ENCODE assay signal across 8 cellular contexts in genomic region chr6:26126394-26127221, GRCh38. TPM values are rescaled to one million over a fixed set of nuclear protein-coding genes. Genes with fewer than 3 reads are reported as not detected.
DNase-seq lines count a peak whose midpoint lies in the region; ATAC-seq and TF ChIP-seq lines count a peak whose summit lies in the region.

No MANE protein-coding gene starts in this region.

- no peak overlapping the region for H2AFZ ChIP-seq in GM23338
- H2AFZ ChIP-seq in fibroblast of lung (ENCODE audit: low read length), result no peak overlapping the region

- H3K4me3 Mint-ChIP-seq in GM23338, result peak overlapping the region; percentile 100

- intact Hi-C loops in sigmoid colon (cut with DNase I), result loop anchor here (1.0 to 10.0 kb wide), 2 partner anchors 29 to 1008 kb away; a partner anchor contains a TSS

- H3K27me3 Mint-ChIP-seq in GM23338 (ENCODE audit: insufficient read depth, low read depth, poor library complexity), result peaks cover 32% of the 10 kb centered on the region

- TF ChIP-seq POLR2A in sigmoid colon (IDR thresholded peaks at IDR 0.05), result no peak

- H3K4me1 Mint-ChIP-seq in GM23338, result peaks cover 19% of the 10 kb centered on the region; the same call in 2 of the 3 replicates

- DNase-seq in GM23338 (ENCODE audit: low spot score), result peak; percentile 43
- no peak for DNase-seq in RWPE2 (ENCODE audit: low spot score)
- peak; percentile 42 to 55 for DNase-seq in fibroblast of lung (ENCODE audit: low read depth in 2 of 2)
- no peak for DNase-seq in sigmoid colon
- no peak for DNase-seq in GM10266 (ENCODE audit: extremely low spot score)
- DNase-seq in NCI-H2227 treated with DMSO at 0.1 percent for 48 hours (lab: John Stamatoyannopoulos, UW), result no peak

- no peaks in the 10 kb centered on the region for H3K27me3 ChIP-seq in GM23338 (ENCODE audit: insufficient read depth)
- no peaks in the 10 kb centered on the region for H3K27me3 ChIP-seq in RWPE2 (ENCODE audit: insufficient read depth, poor library complexity, severe bottlenecking)
- no peaks in the 10 kb centered on the region for H3K27me3 ChIP-seq in fibroblast of lung (ENCODE audit: control insufficient read depth, insufficient read depth, low read length)
- no peaks in the 10 kb centered on the region for H3K27me3 ChIP-seq in sigmoid colon

- H3K4me3 ChIP-seq in GM23338, result peak overlapping the region; percentile 94
- peak overlapping the region; percentile 70 for H3K4me3 ChIP-seq in RWPE2 (ENCODE audit: severe bottlenecking)
- peak overlapping the region; percentile 94 to 100 (median 98) for H3K4me3 ChIP-seq in fibroblast of lung (replicated peaks in 1 of 4; ENCODE audit: control extremely low read depth in 1 of 4, insufficient read depth in 1 of 4, low read depth in 3 of 4, low read length in 4 of 4)
- peak overlapping the region; percentile 80 to 94 (median 90) for H3K4me3 ChIP-seq in sigmoid colon

- H3K9me3 Mint-ChIP-seq in GM23338, result peaks cover 16% of the 10 kb centered on the region

- H3K4me1 ChIP-seq in GM23338 (ENCODE audit: insufficient read depth), result no peaks in the 10 kb centered on the region
- H3K4me1 ChIP-seq in RWPE2 (ENCODE audit: insufficient read depth, poor library complexity, severe bottlenecking), result peaks cover 19% of the 10 kb centered on the region
- H3K4me1 ChIP-seq in fibroblast of lung (ENCODE audit: control insufficient read depth, extremely low read depth, insufficient read depth, low read length), result no peaks in the 10 kb centered on the region
- peaks cover 0 to 43% (median 34%) of the 10 kb centered on the region in 4 donors for H3K4me1 ChIP-seq in sigmoid colon

- H3K9me2 ChIP-seq in GM23338 (ENCODE audit: insufficient read depth), result no peaks in the 10 kb centered on the region

- peaks cover 71% of the 10 kb centered on the region for H3K79me2 ChIP-seq in GM23338 (replicated peaks; ENCODE audit: insufficient read depth)
- H3K79me2 ChIP-seq in fibroblast of lung (ENCODE audit: control insufficient read depth, insufficient read depth, low read length), result peaks cover 38% of the 10 kb centered on the region

- H4K20me1 ChIP-seq in GM23338 (replicated peaks; ENCODE audit: insufficient read depth) (peaks cover 11% of the 10 kb centered on the region; the same call in 1 of the 2 replicates), fibroblast of lung (ENCODE audit: control insufficient read depth, extremely low read depth, insufficient read depth, low read length) (peaks cover 2% of the 10 kb centered on the region)

- H3K27ac Mint-ChIP-seq in GM23338, result peak overlapping the region; percentile 100

- TF ChIP-seq EP300 in sigmoid colon (IDR thresholded peaks at IDR 0.05), result no peak

- peaks cover 51% of the 10 kb centered on the region for H3K36me3 Mint-ChIP-seq in GM23338 (ENCODE audit: low read depth)

- peak overlapping the region; percentile 87 for H3K4me2 ChIP-seq in GM23338
- peak overlapping the region; percentile 94 for H3K4me2 ChIP-seq in fibroblast of lung (ENCODE audit: extremely low read depth, insufficient read depth, low read length)

- WGBS in sigmoid colon, 2 donors, result 4 to 5% methylated on average over 8 of the region's 8 CpGs

- H3K27ac ChIP-seq in GM23338 (ENCODE audit: low read depth) (peak overlapping the region; percentile 88; the same call in 1 of the 2 replicates), RWPE2 (ENCODE audit: poor library complexity, severe bottlenecking) (peak overlapping the region; percentile 92), fibroblast of lung (ENCODE audit: insufficient read depth, low read length) (peak overlapping the region; percentile 95), sigmoid colon (peak overlapping the region; percentile 96 to 99 (median 98))

- no peaks in the 10 kb centered on the region for H3K9me3 ChIP-seq in RWPE2 (ENCODE audit: severe bottlenecking)
- H3K9me3 ChIP-seq in fibroblast of lung (ENCODE audit: control insufficient read depth, insufficient read depth, low read depth, low read length), result no peaks in the 10 kb centered on the region
- no peaks in the 10 kb centered on the region for H3K9me3 ChIP-seq in sigmoid colon

- H3K9ac ChIP-seq in fibroblast of lung (ENCODE audit: insufficient read depth, low read length), result peak overlapping the region; percentile 92

- TF ChIP-seq CTCF in GM23338 (conservative IDR thresholded peaks at IDR 0.05; ENCODE audit: low read depth in 2 of 2) (no peak), RWPE2 (IDR thresholded peaks at IDR 0.05; ENCODE audit: poor library complexity, severe bottlenecking) (no peak), fibroblast of lung (conservative IDR thresholded peaks at IDR 0.05 in 1 of 2, IDR thresholded peaks at IDR 0.05 in 1 of 2; ENCODE audit: low read depth in 1 of 2, low read length in 2 of 2) (no peak), sigmoid colon (IDR thresholded peaks at IDR 0.05) (no peak), GM10266 (IDR thresholded peaks at IDR 0.05; ENCODE audit: control insufficient read depth, insufficient read depth, low read depth, missing control alignments) (no peak)

- H3K36me3 ChIP-seq in GM23338 (ENCODE audit: insufficient read depth) (peaks cover 8% of the 10 kb centered on the region; the same call in 1 of the 2 replicates), RWPE2 (ENCODE audit: low read depth) (peaks cover 22% of the 10 kb centered on the region), fibroblast of lung (ENCODE audit: control insufficient read depth, insufficient read depth, low read length) (no peaks in the 10 kb centered on the region), sigmoid colon (peaks cover 3 to 34% (median 5%) of the 10 kb centered on the region in 4 donors)

- H3F3A ChIP-seq in GM23338 (replicated peaks; ENCODE audit: low read depth), result 0 out of 2 replicates have a peak, but pooled peaks cover 6% of the 10 kb centered on the region

- ATAC-seq in GM23338 (no peak), RWPE2 (ENCODE audit: low read depth) (no peak), HG03196 (IDR thresholded peaks at IDR 0.05; ENCODE audit: unreplicated experiment) (no peak), GM21515 (IDR thresholded peaks at IDR 0.05; ENCODE audit: unreplicated experiment) (no peak)

TF ChIP-seq in GM23338, 12 proteins besides CTCF, POLR2A, EP300 and RAD21 (continues in another document):
- TF ChIP-seq, protein P1, sequence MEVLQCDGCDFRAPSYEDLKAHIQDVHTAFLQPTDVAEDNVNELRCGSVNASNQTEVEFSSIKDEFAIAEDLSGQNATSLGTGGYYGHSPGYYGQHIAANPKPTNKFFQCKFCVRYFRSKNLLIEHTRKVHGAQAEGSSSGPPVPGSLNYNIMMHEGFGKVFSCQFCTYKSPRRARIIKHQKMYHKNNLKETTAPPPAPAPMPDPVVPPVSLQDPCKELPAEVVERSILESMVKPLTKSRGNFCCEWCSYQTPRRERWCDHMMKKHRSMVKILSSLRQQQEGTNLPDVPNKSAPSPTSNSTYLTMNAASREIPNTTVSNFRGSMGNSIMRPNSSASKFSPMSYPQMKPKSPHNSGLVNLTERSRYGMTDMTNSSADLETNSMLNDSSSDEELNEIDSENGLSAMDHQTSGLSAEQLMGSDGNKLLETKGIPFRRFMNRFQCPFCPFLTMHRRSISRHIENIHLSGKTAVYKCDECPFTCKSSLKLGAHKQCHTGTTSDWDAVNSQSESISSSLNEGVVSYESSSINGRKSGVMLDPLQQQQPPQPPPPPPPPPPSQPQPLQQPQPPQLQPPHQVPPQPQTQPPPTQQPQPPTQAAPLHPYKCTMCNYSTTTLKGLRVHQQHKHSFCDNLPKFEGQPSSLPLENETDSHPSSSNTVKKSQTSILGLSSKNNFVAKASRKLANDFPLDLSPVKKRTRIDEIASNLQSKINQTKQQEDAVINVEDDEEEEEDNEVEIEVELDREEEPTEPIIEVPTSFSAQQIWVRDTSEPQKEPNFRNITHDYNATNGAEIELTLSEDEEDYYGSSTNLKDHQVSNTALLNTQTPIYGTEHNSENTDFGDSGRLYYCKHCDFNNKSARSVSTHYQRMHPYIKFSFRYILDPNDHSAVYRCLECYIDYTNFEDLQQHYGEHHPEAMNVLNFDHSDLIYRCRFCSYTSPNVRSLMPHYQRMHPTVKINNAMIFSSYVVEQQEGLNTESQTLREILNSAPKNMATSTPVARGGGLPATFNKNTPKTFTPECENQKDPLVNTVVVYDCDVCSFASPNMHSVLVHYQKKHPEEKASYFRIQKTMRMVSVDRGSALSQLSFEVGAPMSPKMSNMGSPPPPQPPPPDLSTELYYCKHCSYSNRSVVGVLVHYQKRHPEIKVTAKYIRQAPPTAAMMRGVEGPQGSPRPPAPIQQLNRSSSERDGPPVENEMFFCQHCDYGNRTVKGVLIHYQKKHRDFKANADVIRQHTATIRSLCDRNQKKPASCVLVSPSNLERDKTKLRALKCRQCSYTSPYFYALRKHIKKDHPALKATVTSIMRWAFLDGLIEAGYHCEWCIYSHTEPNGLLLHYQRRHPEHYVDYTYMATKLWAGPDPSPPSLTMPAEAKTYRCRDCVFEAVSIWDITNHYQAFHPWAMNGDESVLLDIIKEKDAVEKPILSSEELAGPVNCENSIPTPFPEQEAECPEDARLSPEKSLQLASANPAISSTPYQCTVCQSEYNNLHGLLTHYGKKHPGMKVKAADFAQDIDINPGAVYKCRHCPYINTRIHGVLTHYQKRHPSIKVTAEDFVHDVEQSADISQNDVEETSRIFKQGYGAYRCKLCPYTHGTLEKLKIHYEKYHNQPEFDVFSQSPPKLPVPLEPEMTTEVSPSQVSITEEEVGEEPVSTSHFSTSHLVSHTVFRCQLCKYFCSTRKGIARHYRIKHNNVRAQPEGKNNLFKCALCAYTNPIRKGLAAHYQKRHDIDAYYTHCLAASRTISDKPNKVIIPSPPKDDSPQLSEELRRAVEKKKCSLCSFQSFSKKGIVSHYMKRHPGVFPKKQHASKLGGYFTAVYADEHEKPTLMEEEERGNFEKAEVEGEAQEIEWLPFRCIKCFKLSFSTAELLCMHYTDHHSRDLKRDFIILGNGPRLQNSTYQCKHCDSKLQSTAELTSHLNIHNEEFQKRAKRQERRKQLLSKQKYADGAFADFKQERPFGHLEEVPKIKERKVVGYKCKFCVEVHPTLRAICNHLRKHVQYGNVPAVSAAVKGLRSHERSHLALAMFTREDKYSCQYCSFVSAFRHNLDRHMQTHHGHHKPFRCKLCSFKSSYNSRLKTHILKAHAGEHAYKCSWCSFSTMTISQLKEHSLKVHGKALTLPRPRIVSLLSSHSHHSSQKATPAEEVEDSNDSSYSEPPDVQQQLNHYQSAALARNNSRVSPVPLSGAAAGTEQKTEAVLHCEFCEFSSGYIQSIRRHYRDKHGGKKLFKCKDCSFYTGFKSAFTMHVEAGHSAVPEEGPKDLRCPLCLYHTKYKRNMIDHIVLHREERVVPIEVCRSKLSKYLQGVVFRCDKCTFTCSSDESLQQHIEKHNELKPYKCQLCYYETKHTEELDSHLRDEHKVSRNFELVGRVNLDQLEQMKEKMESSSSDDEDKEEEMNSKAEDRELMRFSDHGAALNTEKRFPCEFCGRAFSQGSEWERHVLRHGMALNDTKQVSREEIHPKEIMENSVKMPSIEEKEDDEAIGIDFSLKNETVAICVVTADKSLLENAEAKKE (CRISPR knock-in tag; IDR thresholded peaks at IDR 0.05), result no peak

RNA-seq across cellular contexts. Expression of gene HFE, which starts 39.4 kb away (rescaled TPM):
- total RNA-seq in GM23338 (2014; rRNA removed; shearing (Covaris generic)), result 0.63 and 0.78 TPM in 2 replicates
- polyA plus RNA-seq in GM23338 (2016; fragmentation: Nextera tagmentation; extraction: Ambion mirVana) (0.38 and 0.53 TPM in 2 replicates), fibroblast of lung (22.1 and 22.3 TPM in 2 replicates), sigmoid colon (1 to 10 TPM; 1.6 to 6.9 (median 1.8) TPM)
- total RNA-seq in fibroblast of lung (6.4 and 18.3 TPM in 2 replicates), sigmoid colon (1 to 10 TPM; 4.4 to 7.8 (median 4.9) TPM)
- 13.8 and 15.3 TPM in 2 replicates for polyA plus RNA-seq in fibroblast of lung (2012)
- polyA minus RNA-seq in fibroblast of lung (ENCODE audit: low replicate concordance), result 8.7 and 32.6 TPM in 2 replicates

Comparison
In these comparisons a context has a peak if more than half of its experiments do, and no peak if none do; other contexts are left out.
1. DNase-seq: peak in GM23338 (single experiment) and fibroblast of lung (2 of 2); none in RWPE2 (single experiment), sigmoid colon (single experiment), GM10266 (single experiment) and NCI-H2227 treated with DMSO at 0.1 percent for 48 hours (single experiment).
2. Peak in every context shown above with its lines, with median percentiles within 50 percentile points of each other: H3K27ac ChIP-seq and H3K4me3 ChIP-seq.